ENCODE assay signal across 1 cellular context in genomic region chr15:55252201-55252600, GRCh38.
TF ChIP-seq lines count a peak whose summit lies in the region.

No MANE protein-coding gene starts in this region.

TF ChIP-seq in K562, 482 proteins besides CTCF, POLR2A, EP300 and RAD21:
- 0 out of 2 replicates have a peak, but pooled peaks have one; percentile 1 for TF ChIP-seq ESRRA (IDR thresholded peaks at IDR 0.05; ENCODE audit: borderline replicate concordance, low read depth)
